ENCODE assay signal across 1 cellular context in genomic region chr3:112799946-112800345, GRCh38.
TF ChIP-seq lines count a peak whose summit lies in the region.

No MANE protein-coding gene starts in this region.

TF ChIP-seq in SK-N-SH, 30 proteins besides CTCF, POLR2A, EP300 and RAD21:
- TF ChIP-seq SIN3A (IDR thresholded peaks at IDR 0.05; ENCODE audit: borderline replicate concordance, low read depth, low read length) (no peak), TCF12 (IDR thresholded peaks at IDR 0.05) (no peak), MXI1 (IDR thresholded peaks at IDR 0.05; ENCODE audit: low read depth, low read length) (no peak), RFX5 (IDR thresholded peaks at IDR 0.05; ENCODE audit: low read length) (no peak)
TF ChIP-seq in SK-N-SH: peak in this region for 0.
